Comparison of ENCODE assay signal across 15 cellular contexts in genomic region chr16:2216330-2216729, GRCh38. TPM values are rescaled to one million over a fixed set of nuclear protein-coding genes. Genes with fewer than 3 reads are reported as not detected.
A peak's percentile ranks its signal among the peaks of the same experiment; 100 is the strongest.
DNase-seq lines count a peak whose midpoint lies in the region; ATAC-seq, FAIRE-seq and TF ChIP-seq lines count a peak whose summit lies in the region.
"Had no signal": no experiment of that assay in that cellular context is flagged by ENCODE, and none has a peak within 500 bp of the region (broad histone marks: within the 10 kb centered on the region; RNA-seq: fewer than 3 reads in every experiment).

No MANE protein-coding gene starts in this region.

- no peaks in the 10 kb centered on the region for H3K4me1 ChIP-seq in GM12878 (ENCODE audit: control insufficient read depth, insufficient read depth, low read length)

- FAIRE-seq in GM12878 (lab: Jason Lieb, UNC) = no peak
- FAIRE-seq: TTC549 had no signal

- TF ChIP-seq POLR2A in NB4 (IDR thresholded peaks at IDR 0.05; ENCODE audit: extremely low read depth, insufficient read length) (no peak), GM12878 (IDR thresholded peaks at IDR 0.05; ENCODE audit: low read depth, low read length) (no peak)

- H3K4me3 ChIP-seq in NB4 (ENCODE audit: low read depth, low read length) = peak overlapping the region; percentile 60
- H3K4me3 ChIP-seq in GM12878 = no peak overlapping the region
- no peak overlapping the region for H3K4me3 ChIP-seq in coronary artery

- no peak overlapping the region for H3K27ac ChIP-seq in GM12878 (ENCODE audit: control insufficient read depth, insufficient read depth)
- H3K27ac ChIP-seq in coronary artery = no peak overlapping the region

- TF ChIP-seq EP300 in GM12878 (IDR thresholded peaks at IDR 0.05; ENCODE audit: borderline replicate concordance in 1 of 2, control insufficient read depth in 1 of 2, low read depth in 2 of 2, low read length in 2 of 2) = no peak

- no peak overlapping the region for H3K9ac ChIP-seq in GM12878 (ENCODE audit: control insufficient read depth, insufficient read depth, low read length)

- H3K79me2 ChIP-seq in GM12878 (ENCODE audit: control insufficient read depth, insufficient read depth, low read length) = peaks cover 16% of the 10 kb centered on the region

- H3K27ac Mint-ChIP-seq in activated CD4-positive, alpha-beta T cell treated with anti-CD3 and anti-CD28 coated beads for 36 hours = peak overlapping the region; percentile 60
- H3K27ac Mint-ChIP-seq in osteocyte (ENCODE audit: unreplicated experiment) = no peak overlapping the region

- H3K4me1 Mint-ChIP-seq in activated CD4-positive, alpha-beta T cell treated with anti-CD3 and anti-CD28 coated beads for 36 hours = peaks cover 18% of the 10 kb centered on the region
- H3K4me1 Mint-ChIP-seq in osteocyte (ENCODE audit: unreplicated experiment) = peaks cover 21% of the 10 kb centered on the region

- no TSS peak for BruUV-seq in GM12878 (replicated peaks; lab: Mats Ljungman, UMichigan)

- WGBS in GM12878 (ENCODE audit: insufficient coverage, insufficient replicate concordance, low lambda C conversion rate, missing lambda C conversion rate) = 91% methylated on average over 4 of the region's 4 CpGs

- CTCF ChIA-PET in activated CD4-positive, alpha-beta T cell treated with anti-CD3 and anti-CD28 coated beads for 36 hours (lab: Charles Lee) = interaction anchor here (0.5 kb wide), 1 partner anchor 293 kb away, joined by 3 read pairs; no protein-coding TSS in a partner anchor
- CTCF ChIA-PET in GM12878 (lab: Yijun Ruan, JAX) (interaction anchor here (0.7 kb wide), 1 partner anchor 213 kb away, joined by 3 read pairs; no protein-coding TSS in a partner anchor), HEK293T (lab: Yijun Ruan, JAX) (no interaction called here)

- H3K4me2 ChIP-seq in GM12878 (ENCODE audit: control insufficient read depth, insufficient read depth) = peak overlapping the region; percentile 32

- H3K4me3 Mint-ChIP-seq in activated CD4-positive, alpha-beta T cell treated with anti-CD3 and anti-CD28 coated beads for 36 hours = peak overlapping the region; percentile 89
- H3K4me3 Mint-ChIP-seq in osteocyte (ENCODE audit: unreplicated experiment) = peak overlapping the region; percentile 74

- H3K9me3 Mint-ChIP-seq in activated CD4-positive, alpha-beta T cell treated with anti-CD3 and anti-CD28 coated beads for 36 hours (ENCODE audit: low read depth) = no peaks in the 10 kb centered on the region
- H3K9me3 Mint-ChIP-seq in osteocyte (ENCODE audit: unreplicated experiment) = no peaks in the 10 kb centered on the region

- POLR2A ChIA-PET in activated CD4-positive, alpha-beta T cell treated with anti-CD3 and anti-CD28 coated beads for 36 hours (lab: Charles Lee) = no interaction called here
- POLR2A ChIA-PET in GM12878 (lab: Charles Lee) = no interaction called here
- POLR2A ChIA-PET in HEK293T (lab: Yijun Ruan, JAX) = interaction anchor here (0.9 to 3.7 kb wide), 6 partner anchors 9 to 35 kb away, joined by 3 to 34 read pairs (median 6); partner anchors contain the start of genes E4F1 and ECI1

- RAD21 ChIA-PET in GM12878 (lab: Charles Lee; ENCODE audit: unreplicated experiment) = no interaction called here

- no peaks in the 10 kb centered on the region for H4K20me1 ChIP-seq in GM12878 (ENCODE audit: control insufficient read depth, insufficient read depth)

- TF ChIP-seq RAD21 in GM12878 (IDR thresholded peaks at IDR 0.05; ENCODE audit: insufficient read depth, low read depth, low read length) = no peak

- peaks cover 17% of the 10 kb centered on the region for H3K36me3 Mint-ChIP-seq in activated CD4-positive, alpha-beta T cell treated with anti-CD3 and anti-CD28 coated beads for 36 hours (ENCODE audit: low read depth)
- H3K36me3 Mint-ChIP-seq in osteocyte (ENCODE audit: unreplicated experiment) = no peaks in the 10 kb centered on the region

- in situ Hi-C loops in GM12878 (cut with MboI) = no loop called here

- intact Hi-C loops in activated CD4-positive, alpha-beta T cell treated with anti-CD3 and anti-CD28 coated beads for 36 hours (cut with DNase I, micrococcal nuclease) = no loop called here
- intact Hi-C loops in GM12878 (cut with micrococcal nuclease; ENCODE audit: unreplicated experiment) (no loop called here), sciatic nerve (cut with DNase I) (no loop called here)

- ATAC-seq in activated CD4-positive, alpha-beta T cell treated with anti-CD3 and anti-CD28 coated beads for 36 hours = no peak
- ATAC-seq in GM12878 (no peak), sciatic nerve (no peak)
- ATAC-seq: right cardiac atrium had no signal

- SMC1A ChIA-PET in GM12878 (lab: Charles Lee; ENCODE audit: uncharacterized antibody, unreplicated experiment) = interaction anchor here (0.6 kb wide), 1 partner anchor 782 kb away, joined by 3 read pairs; no protein-coding TSS in a partner anchor

- no peaks in the 10 kb centered on the region for H3K27me3 ChIP-seq in GM12878 (replicated peaks in 1 of 2; ENCODE audit: control insufficient read depth in 2 of 2, insufficient read depth in 2 of 2, low read length in 1 of 2)
- H3K27me3 ChIP-seq: esophagus squamous epithelium, tibial artery had no signal

- no peaks in the 10 kb centered on the region for H3K27me3 Mint-ChIP-seq in activated CD4-positive, alpha-beta T cell treated with anti-CD3 and anti-CD28 coated beads for 36 hours
- no peaks in the 10 kb centered on the region for H3K27me3 Mint-ChIP-seq in osteocyte (ENCODE audit: unreplicated experiment)

- H3K9me3 ChIP-seq in GM12878 (replicated peaks; ENCODE audit: control insufficient read depth, insufficient read depth, low read length) = no peaks in the 10 kb centered on the region
- H3K9me3 ChIP-seq: esophagus squamous epithelium, tibial artery had no signal

- no peak for TF ChIP-seq CTCF in NB4 (IDR thresholded peaks at IDR 0.05; ENCODE audit: low read depth, low read length)
- TF ChIP-seq CTCF in GM12878 (IDR thresholded peaks at IDR 0.05 in 2 of 3, conservative IDR thresholded peaks at IDR 0.05 in 1 of 3; ENCODE audit: control insufficient read depth in 2 of 3, extremely low read depth in 1 of 3, insufficient read depth in 1 of 3, low read depth in 3 of 3, low read length in 3 of 3) = no peak
- no peak for TF ChIP-seq CTCF in osteocyte (IDR thresholded peaks at IDR 0.05)
- no peak for TF ChIP-seq CTCF in coronary artery (IDR thresholded peaks at IDR 0.05)

- no peak overlapping the region for H2AFZ ChIP-seq in GM12878 (ENCODE audit: control insufficient read depth, low read depth, low read length)

- no peaks in the 10 kb centered on the region; a peak in 1 of 4 replicates for H3K36me3 ChIP-seq in GM12878 (ENCODE audit: control insufficient read depth in 2 of 2, insufficient read depth in 2 of 2, low read length in 1 of 2)
- H3K36me3 ChIP-seq: esophagus squamous epithelium had no signal

- no peak for DNase-seq in activated CD4-positive, alpha-beta T cell treated with anti-CD3 and anti-CD28 coated beads for 36 hours
- no peak for DNase-seq in activated CD4-positive, alpha-beta T cell treated with anti-CD3 and anti-CD28 coated beads, Interleukin-2, amount 50 U/mL, for 48 hours
- no peak for DNase-seq in NB4 (ENCODE audit: low read depth)
- DNase-seq in GM12878 (ENCODE audit: low read depth, low spot score) = no peak
- DNase-seq in osteocyte (ENCODE audit: extremely low spot score, unreplicated experiment) = no peak
- no peak for DNase-seq in coronary artery (ENCODE audit: low spot score)
- DNase-seq in sciatic nerve (ENCODE audit: low spot score) = no peak
- DNase-seq in HEK293T (ENCODE audit: extremely low spot score) = no peak
- DNase-seq: cerebellar nuclear complex, DMS79 treated with DMSO at 0.1 percent for 48 hours, esophagus squamous epithelium, NCI-H2227 treated with DMSO at 0.1 percent for 48 hours, tibial artery had no signal

RNA-seq across cellular contexts. Expression of gene PGP, which starts 1.7 kb away (rescaled TPM):
- total RNA-seq in activated CD4-positive, alpha-beta T cell treated with anti-CD3 and anti-CD28 coated beads for 36 hours = 10 to 100 TPM; 11.5 to 15.0 TPM
- 13.3 and 13.5 TPM in 2 replicates for total RNA-seq in GM12878 (2013; cell fraction: nucleolus; rRNA removed)
- total RNA-seq in GM12878 (2014; rRNA removed) = 22.4 and 25.4 TPM in 2 replicates
- total RNA-seq in GM12878 (2014; rRNA removed; fragmentation: Illumina TruSeq; extraction: Trizol) = 9.4 and 10.8 TPM in 2 replicates
- 25.7 and 26.1 TPM in 2 replicates for total RNA-seq in GM12878 (2021)
- 2.5 TPM for polyA plus RNA-seq in GM12878 (2011; ENCODE audit: low read depth)
- 4.1 and 6.4 TPM in 2 replicates for polyA plus RNA-seq in GM12878 (2011; rRNA removed)
- 7.4 and 14.2 TPM in 2 replicates for polyA plus RNA-seq in GM12878 (2011; cell fraction: cytosol; rRNA removed)
- 26.4 and 33.0 TPM in 2 replicates for polyA plus RNA-seq in GM12878 (2011; cell fraction: nucleus; rRNA removed)
- polyA plus RNA-seq in GM12878 (2012) = 7.3 and 9.3 TPM in 2 replicates
- 2.2 and 5.6 TPM in 2 replicates for polyA plus RNA-seq in GM12878 (2014; fragmentation: Illumina TruSeq; extraction: Trizol)
- polyA plus RNA-seq in GM12878 (2014; fragmentation: Nextera tagmentation; extraction: Ambion mirVana) = 1 to 10 TPM in 1 of 2 experiments, under 1 TPM in 1; 0.42 to 5.0 TPM
- 28.0 and 34.9 TPM in 2 replicates for polyA plus RNA-seq in GM12878 (2014; rRNA removed)
- polyA plus RNA-seq in GM12878 (2016; fragmentation: Nextera tagmentation; extraction: Ambion mirVana) = 10 to 100 TPM; 13.4 to 25.4 TPM
- polyA minus RNA-seq in GM12878 (2011; rRNA and poly(A)+ RNA removed) = 3.1 and 5.9 TPM in 2 replicates
- polyA minus RNA-seq in GM12878 (2011; cell fraction: cytosol; rRNA and poly(A)+ RNA removed) = 4.1 and 5.5 TPM in 2 replicates
- polyA minus RNA-seq in GM12878 (2011; cell fraction: nucleus; rRNA and poly(A)+ RNA removed) = 9.1 and 16.8 TPM in 2 replicates
- 14.1 and 15.0 TPM in 2 replicates for total RNA-seq in osteocyte
- 11.8 TPM for total RNA-seq in sciatic nerve

RNA-seq across cellular contexts. Expression of gene BRICD5, which starts 5.7 kb away (rescaled TPM):
- total RNA-seq in activated CD4-positive, alpha-beta T cell treated with anti-CD3 and anti-CD28 coated beads for 36 hours = 1 to 10 TPM; 8.0 to 8.8 TPM
- total RNA-seq in GM12878 (2013; cell fraction: nucleolus; rRNA removed) = 4.3 and 6.3 TPM in 2 replicates
- total RNA-seq in GM12878 (2014; rRNA removed) (9.1 and 9.6 TPM in 2 replicates), GM12878 (2014; rRNA removed; fragmentation: Illumina TruSeq; extraction: Trizol) (1.5 and 2.7 TPM in 2 replicates), GM12878 (2021) (5.3 and 5.8 TPM in 2 replicates), osteocyte (6.6 and 10.1 TPM in 2 replicates), sciatic nerve (9.9 TPM)
- 0.43 TPM for polyA plus RNA-seq in GM12878 (2011; ENCODE audit: low read depth)
- polyA plus RNA-seq in GM12878 (2011; rRNA removed) (0.66 and 1.5 TPM in 2 replicates), GM12878 (2014; fragmentation: Illumina TruSeq; extraction: Trizol) (1.5 TPM in 1 of 2 replicates, not detected in the other), GM12878 (2014; fragmentation: Nextera tagmentation; extraction: Ambion mirVana) (under 1 TPM in 1 of 2 experiments, not detected in 1; 0.58 TPM), GM12878 (2014; rRNA removed) (7.5 and 11.6 TPM in 2 replicates), GM12878 (2016; fragmentation: Nextera tagmentation; extraction: Ambion mirVana) (1 to 10 TPM in 1 of 2 experiments, under 1 TPM in 1; 0.84 to 1.1 TPM)
- 1.2 and 9.8 TPM in 2 replicates for polyA plus RNA-seq in GM12878 (2011; cell fraction: cytosol; rRNA removed)
- polyA plus RNA-seq in GM12878 (2011; cell fraction: nucleus; rRNA removed) = 34.9 and 41.5 TPM in 2 replicates
- polyA plus RNA-seq in GM12878 (2012) = 4.2 and 7.4 TPM in 2 replicates
- polyA minus RNA-seq in GM12878 (2011; rRNA and poly(A)+ RNA removed) = 0.44 and 1.7 TPM in 2 replicates
- 2.4 and 4.0 TPM in 2 replicates for polyA minus RNA-seq in GM12878 (2011; cell fraction: cytosol; rRNA and poly(A)+ RNA removed)
- polyA minus RNA-seq in GM12878 (2011; cell fraction: nucleus; rRNA and poly(A)+ RNA removed) = 5.4 and 10.9 TPM in 2 replicates

RNA-seq across cellular contexts. Expression of gene E4F1, which starts 7.1 kb away (rescaled TPM):
- total RNA-seq in activated CD4-positive, alpha-beta T cell treated with anti-CD3 and anti-CD28 coated beads for 36 hours = 10 to 100 TPM; 18.0 to 18.6 TPM
- total RNA-seq in GM12878 (2013; cell fraction: nucleolus; rRNA removed) = 52.9 and 53.6 TPM in 2 replicates
- total RNA-seq in GM12878 (2014; rRNA removed) (26.0 and 36.5 TPM in 2 replicates), GM12878 (2014; rRNA removed; fragmentation: Illumina TruSeq; extraction: Trizol) (6.0 and 6.9 TPM in 2 replicates), GM12878 (2021) (27.8 and 33.2 TPM in 2 replicates), osteocyte (24.3 and 26.9 TPM in 2 replicates), sciatic nerve (22.3 TPM)
- 3.8 TPM for polyA plus RNA-seq in GM12878 (2011; ENCODE audit: low read depth)
- polyA plus RNA-seq in GM12878 (2011; rRNA removed) (3.1 and 10.8 TPM in 2 replicates), GM12878 (2014; fragmentation: Illumina TruSeq; extraction: Trizol) (0.32 and 2.3 TPM in 2 replicates), GM12878 (2014; fragmentation: Nextera tagmentation; extraction: Ambion mirVana) (1 to 10 TPM in 1 of 2 experiments, under 1 TPM in 1; 0.23 to 2.1 TPM), GM12878 (2014; rRNA removed) (26.7 and 34.0 TPM in 2 replicates), GM12878 (2016; fragmentation: Nextera tagmentation; extraction: Ambion mirVana) (10 to 100 TPM; 18.2 to 25.6 TPM)
- polyA plus RNA-seq in GM12878 (2011; cell fraction: cytosol; rRNA removed) = 11.5 and 28.4 TPM in 2 replicates
- 140 and 186 TPM in 2 replicates for polyA plus RNA-seq in GM12878 (2011; cell fraction: nucleus; rRNA removed)
- polyA plus RNA-seq in GM12878 (2012) = 14.9 and 18.6 TPM in 2 replicates
- polyA minus RNA-seq in GM12878 (2011; rRNA and poly(A)+ RNA removed) = 6.8 and 16.1 TPM in 2 replicates
- 7.1 and 8.9 TPM in 2 replicates for polyA minus RNA-seq in GM12878 (2011; cell fraction: cytosol; rRNA and poly(A)+ RNA removed)
- polyA minus RNA-seq in GM12878 (2011; cell fraction: nucleus; rRNA and poly(A)+ RNA removed) = 28.9 and 32.5 TPM in 2 replicates

RNA-seq across cellular contexts. Expression of gene MLST8, which starts 11.1 kb away (rescaled TPM):
- total RNA-seq in activated CD4-positive, alpha-beta T cell treated with anti-CD3 and anti-CD28 coated beads for 36 hours = 10 to 100 TPM; 61.3 to 76.1 TPM
- 15.8 and 21.1 TPM in 2 replicates for total RNA-seq in GM12878 (2013; cell fraction: nucleolus; rRNA removed)
- total RNA-seq in GM12878 (2014; rRNA removed) (72.0 and 80.9 TPM in 2 replicates), GM12878 (2014; rRNA removed; fragmentation: Illumina TruSeq; extraction: Trizol) (9.8 and 11.0 TPM in 2 replicates), GM12878 (2021) (73.7 and 75.4 TPM in 2 replicates), osteocyte (57.6 and 60.2 TPM in 2 replicates), sciatic nerve (21.8 TPM)
- polyA plus RNA-seq in GM12878 (2011; ENCODE audit: low read depth) = 18.7 TPM
- polyA plus RNA-seq in GM12878 (2011; rRNA removed) (22.4 and 53.0 TPM in 2 replicates), GM12878 (2014; fragmentation: Illumina TruSeq; extraction: Trizol) (5.7 and 29.1 TPM in 2 replicates), GM12878 (2014; fragmentation: Nextera tagmentation; extraction: Ambion mirVana) (1 to 10 TPM; 1.0 to 6.3 TPM), GM12878 (2014; rRNA removed) (114 and 124 TPM in 2 replicates), GM12878 (2016; fragmentation: Nextera tagmentation; extraction: Ambion mirVana) (100 to 1,000 TPM; 111 to 114 TPM)
- polyA plus RNA-seq in GM12878 (2011; cell fraction: cytosol; rRNA removed) = 86.9 and 147 TPM in 2 replicates
- 223 and 241 TPM in 2 replicates for polyA plus RNA-seq in GM12878 (2011; cell fraction: nucleus; rRNA removed)
- polyA plus RNA-seq in GM12878 (2012) = 50.5 and 56.3 TPM in 2 replicates
- polyA minus RNA-seq in GM12878 (2011; rRNA and poly(A)+ RNA removed) = 38.3 and 68.1 TPM in 2 replicates
- polyA minus RNA-seq in GM12878 (2011; cell fraction: cytosol; rRNA and poly(A)+ RNA removed) = 23.7 and 33.5 TPM in 2 replicates
- polyA minus RNA-seq in GM12878 (2011; cell fraction: nucleus; rRNA and poly(A)+ RNA removed) = 71.9 and 106 TPM in 2 replicates

RNA-seq across cellular contexts. Expression of gene DNASE1L2, which starts 19.9 kb away (rescaled TPM):
- under 1 TPM; 0.51 to 0.55 TPM for total RNA-seq in activated CD4-positive, alpha-beta T cell treated with anti-CD3 and anti-CD28 coated beads for 36 hours
- 3.8 and 7.3 TPM in 2 replicates for total RNA-seq in GM12878 (2013; cell fraction: nucleolus; rRNA removed)
- total RNA-seq in GM12878 (2014; rRNA removed) (0.71 and 1.2 TPM in 2 replicates), GM12878 (2014; rRNA removed; fragmentation: Illumina TruSeq; extraction: Trizol) (0.22 and 0.23 TPM in 2 replicates), GM12878 (2021) (0.93 and 1.5 TPM in 2 replicates), osteocyte (1.2 and 1.7 TPM in 2 replicates), sciatic nerve (1.6 TPM)
- polyA plus RNA-seq in GM12878 (2011; ENCODE audit: low read depth) = not detected
- polyA plus RNA-seq in GM12878 (2011; rRNA removed) (0.36 and 0.76 TPM in 2 replicates), GM12878 (2014; fragmentation: Illumina TruSeq; extraction: Trizol) (0.06 TPM in 1 of 2 replicates, not detected in the other), GM12878 (2014; fragmentation: Nextera tagmentation; extraction: Ambion mirVana) (under 1 TPM; 0.10 to 0.13 TPM), GM12878 (2014; rRNA removed) (0.79 and 1.7 TPM in 2 replicates), GM12878 (2016; fragmentation: Nextera tagmentation; extraction: Ambion mirVana) (under 1 TPM; 0.20 to 0.36 TPM)
- polyA plus RNA-seq in GM12878 (2011; cell fraction: cytosol; rRNA removed) = 0.88 and 2.8 TPM in 2 replicates
- 23.0 and 27.6 TPM in 2 replicates for polyA plus RNA-seq in GM12878 (2011; cell fraction: nucleus; rRNA removed)
- polyA plus RNA-seq in GM12878 (2012) = 0.26 and 0.46 TPM in 2 replicates
- polyA minus RNA-seq in GM12878 (2011; rRNA and poly(A)+ RNA removed) = 0.46 and 0.51 TPM in 2 replicates
- 0.42 TPM in 1 of 2 replicates, not detected in the other for polyA minus RNA-seq in GM12878 (2011; cell fraction: cytosol; rRNA and poly(A)+ RNA removed)
- 2.1 and 4.7 TPM in 2 replicates for polyA minus RNA-seq in GM12878 (2011; cell fraction: nucleus; rRNA and poly(A)+ RNA removed)
